ENCODE assay signal across 21 cellular contexts in the genomic region with DNA sequence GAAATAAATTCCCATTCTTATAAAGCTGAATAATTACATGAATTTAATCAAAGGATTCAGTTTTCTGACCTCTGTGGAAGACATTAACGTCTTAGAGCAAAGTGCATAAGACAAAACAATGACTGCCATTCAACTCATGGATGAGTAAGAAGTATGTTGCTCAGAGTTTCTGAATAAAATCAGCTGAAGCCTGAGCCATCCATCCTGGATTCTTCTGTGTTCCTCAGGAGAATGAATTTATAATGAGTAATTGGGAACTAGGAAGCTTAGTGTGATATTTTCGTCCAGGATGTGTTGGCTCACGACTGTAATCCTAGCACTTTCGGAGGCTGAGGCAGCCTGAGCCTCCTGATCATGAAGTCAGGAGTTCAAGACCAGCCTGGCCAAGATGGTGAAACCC.
DNase-seq lines count a peak whose midpoint lies in the region; ATAC-seq and TF ChIP-seq lines count a peak whose summit lies in the region.
"Had no signal": no experiment of that assay in that cellular context is flagged by ENCODE, and none has a peak within 500 bp of the region (broad histone marks: within the 10 kb centered on the region; RNA-seq: fewer than 3 reads in every experiment).

No MANE protein-coding gene starts in this region.

- dilution Hi-C loops in mammary epithelial cell (cut with HindIII; ENCODE audit: low sequenced_read_pairs): loop anchor here (5.0 kb wide), 3 partner anchors 33 to 58 kb away; no protein-coding TSS in a partner anchor

- H3K79me2 ChIP-seq in mammary epithelial cell (ENCODE audit: insufficient read depth, low read length): no peaks in the 10 kb centered on the region

- H3K4me3 Mint-ChIP-seq in MCF 10A (ENCODE audit: unreplicated experiment) (no peak overlapping the region), immature natural killer cell (no peak overlapping the region)
- H3K4me3 Mint-ChIP-seq in activated CD4-positive, alpha-beta memory T cell treated with anti-CD3 and anti-CD28 coated beads for 36 hours: no peak overlapping the region

- no peak overlapping the region for H2AFZ ChIP-seq in mammary epithelial cell (ENCODE audit: low read depth, low read length)
- H2AFZ ChIP-seq: GM23248 had no signal

- POLR2A ChIA-PET in MCF 10A (lab: Yijun Ruan, JAX): interaction anchor here (0.6 to 2.0 kb wide), 4 partner anchors 13 to 729 kb away, joined by 3 to 8 read pairs (median 4); partner anchors contain the start of gene CCDC28A
- POLR2A ChIA-PET in activated CD4-positive, alpha-beta memory T cell treated with anti-CD3 and anti-CD28 coated beads for 36 hours (lab: Charles Lee): no interaction called here

- H3K4me1 Mint-ChIP-seq in MCF 10A (ENCODE audit: insufficient read depth, unreplicated experiment) (no peaks in the 10 kb centered on the region), immature natural killer cell (no peaks in the 10 kb centered on the region)
- no peaks in the 10 kb centered on the region for H3K4me1 Mint-ChIP-seq in activated CD4-positive, alpha-beta memory T cell treated with anti-CD3 and anti-CD28 coated beads for 36 hours (ENCODE audit: low read depth)

- H3K36me3 Mint-ChIP-seq in MCF 10A (ENCODE audit: insufficient read depth, unreplicated experiment) (no peaks in the 10 kb centered on the region), immature natural killer cell (peaks cover 0 to 3% (median 0%) of the 10 kb centered on the region in 3 donors)
- H3K36me3 Mint-ChIP-seq in activated CD4-positive, alpha-beta memory T cell treated with anti-CD3 and anti-CD28 coated beads for 36 hours: no peaks in the 10 kb centered on the region

- DNase-seq in mammary epithelial cell (peak; percentile 96), MCF 10A (ENCODE audit: unreplicated experiment) (no peak), SK-MEL-5 (ENCODE audit: low read depth, low spot score) (peak; percentile 88), foreskin melanocyte (peak; percentile 95), immature natural killer cell (no peak)
- DNase-seq in activated CD4-positive, alpha-beta memory T cell treated with anti-CD3 and anti-CD28 coated beads for 36 hours: no peak
- DNase-seq in activated naive CD4-positive, alpha-beta T cell (lab: John Stamatoyannopoulos, UW): no peak
- DNase-seq: C1 segment of cervical spinal cord, DMS53, GDM1, GM23248, NCI-H1417, NCI-H1930, NCI-H2171, NCI-H82, SW 1271 had no signal

- H3K36me3 ChIP-seq in mammary epithelial cell (ENCODE audit: insufficient read depth, low read length): no peaks in the 10 kb centered on the region

- no peak overlapping the region for H3K4me3 ChIP-seq in mammary epithelial cell (replicated peaks in 1 of 3; ENCODE audit: insufficient read depth in 1 of 3, low read depth in 2 of 3, low read length in 3 of 3)
- H3K4me3 ChIP-seq: GM23248 had no signal

- peak overlapping the region; percentile 74 for H3K27ac ChIP-seq in mammary epithelial cell (ENCODE audit: insufficient read depth, low read depth, low read length)
- H3K27ac ChIP-seq: 22Rv1, GM23248, HL-60 had no signal

- TF ChIP-seq CTCF in mammary epithelial cell (conservative IDR thresholded peaks at IDR 0.05 in 1 of 2, IDR thresholded peaks at IDR 0.05 in 1 of 2; ENCODE audit: extremely low read depth in 1 of 2, insufficient read depth in 1 of 2, low read depth in 1 of 2, low read length in 2 of 2) (no peak), MCF 10A (IDR thresholded peaks at IDR 0.05; ENCODE audit: unreplicated experiment) (no peak)

- no peaks in the 10 kb centered on the region for H3K27me3 ChIP-seq in mammary epithelial cell (ENCODE audit: insufficient read depth, low read length)

- H4K20me1 ChIP-seq in mammary epithelial cell (ENCODE audit: insufficient read depth, low read length): no peaks in the 10 kb centered on the region

- 24% methylated on average over 4 of the region's 4 CpGs for whole genome bisulfite sequencing in mammary epithelial cell (ENCODE audit: low coverage, missing lambda C conversion rate)

- no peaks in the 10 kb centered on the region for H3K9me3 ChIP-seq in mammary epithelial cell (replicated peaks; ENCODE audit: insufficient read depth, low read length)

- intact Hi-C loops in mammary epithelial cell (cut with micrococcal nuclease): no loop called here
- intact Hi-C loops in MCF 10A (cut with micrococcal nuclease): no loop called here
- intact Hi-C loops in activated CD4-positive, alpha-beta memory T cell treated with anti-CD3 and anti-CD28 coated beads for 36 hours (cut with micrococcal nuclease): no loop called here

- H3K27ac Mint-ChIP-seq in MCF 10A (ENCODE audit: low read depth, unreplicated experiment) (no peak overlapping the region), immature natural killer cell (no peak overlapping the region)
- H3K27ac Mint-ChIP-seq in activated CD4-positive, alpha-beta memory T cell treated with anti-CD3 and anti-CD28 coated beads for 36 hours: no peak overlapping the region

- H3K27me3 Mint-ChIP-seq in MCF 10A (ENCODE audit: insufficient read depth, unreplicated experiment) (no peaks in the 10 kb centered on the region), immature natural killer cell (ENCODE audit: low read depth in 3 of 3) (peaks cover 2 to 6% (median 4%) of the 10 kb centered on the region in 3 donors)
- H3K27me3 Mint-ChIP-seq in activated CD4-positive, alpha-beta memory T cell treated with anti-CD3 and anti-CD28 coated beads for 36 hours: peaks cover 6% of the 10 kb centered on the region

- H3K4me2 ChIP-seq in mammary epithelial cell (ENCODE audit: insufficient read depth, low read depth, low read length): no peak overlapping the region

- CTCF ChIA-PET in mammary epithelial cell (lab: Charles Lee; ENCODE audit: low non-redundant PET) (no interaction called here), MCF 10A (lab: Yijun Ruan, JAX) (interaction anchor here (0.6 to 1.3 kb wide), 5 partner anchors 13 to 861 kb away, joined by 3 to 5 read pairs (median 3); no protein-coding TSS in a partner anchor)
- CTCF ChIA-PET in activated CD4-positive, alpha-beta memory T cell treated with anti-CD3 and anti-CD28 coated beads for 36 hours (lab: Charles Lee): no interaction called here

- no peaks in the 10 kb centered on the region for H3K4me1 ChIP-seq in mammary epithelial cell (ENCODE audit: insufficient read depth, low read length)

- peaks cover 7% of the 10 kb centered on the region for H3K9me3 Mint-ChIP-seq in MCF 10A (ENCODE audit: unreplicated experiment)
- peaks cover 0 to 9% (median 0%) of the 10 kb centered on the region in 6 donors for H3K9me3 Mint-ChIP-seq in immature natural killer cell
- H3K9me3 Mint-ChIP-seq in activated CD4-positive, alpha-beta memory T cell treated with anti-CD3 and anti-CD28 coated beads for 36 hours: no peaks in the 10 kb centered on the region

- no peak for ATAC-seq in activated CD4-positive, CD25-positive, alpha-beta regulatory T cell treated with anti-CD3 and anti-CD28 coated beads, Interleukin-2, amount 50 U/mL, for 24 hours
- ATAC-seq: HepG2, Panc1 had no signal

- in situ Hi-C loops in mammary epithelial cell (cut with MboI; ENCODE audit: low sequenced_read_pairs in 2 of 2): no loop called here
- in situ Hi-C loops in SK-MEL-5 (cut with HindIII; ENCODE audit: low pct_unique_long_range_greater_than_20kb, low sequenced_read_pairs): no loop called here

- no peak overlapping the region for H3K9ac ChIP-seq in mammary epithelial cell (ENCODE audit: insufficient read depth, low read length)
- H3K9ac ChIP-seq: GM23248 had no signal

- no TSS peak for BruUV-seq in mammary epithelial cell (replicated peaks; lab: Mats Ljungman, UMichigan)
- BruUV-seq in MCF 10A (replicated peaks; lab: Mats Ljungman, UMichigan): no TSS peak

Comparison
In these comparisons a context has a peak if more than half of its experiments do, and no peak if none do; other contexts are left out.
1. DNase-seq: peak in mammary epithelial cell (single experiment), SK-MEL-5 (single experiment) and foreskin melanocyte (single experiment); none in MCF 10A (single experiment), immature natural killer cell (0 of 3), activated CD4-positive, alpha-beta memory T cell treated with anti-CD3 and anti-CD28 coated beads for 36 hours (single experiment) and activated naive CD4-positive, alpha-beta T cell (0 of 4).